Comparison of ENCODE assay signal across 9 cellular contexts in genomic region chr19:8611890-8612806, GRCh38. TPM values are rescaled to one million over a fixed set of nuclear protein-coding genes. Genes with fewer than 3 reads are reported as not detected.
DNase-seq lines count a peak whose midpoint lies in the region; ATAC-seq, FAIRE-seq and TF ChIP-seq lines count a peak whose summit lies in the region.
"Had no signal": no experiment of that assay in that cellular context is flagged by ENCODE, and none has a peak within 500 bp of the region (broad histone marks: within the 10 kb centered on the region; RNA-seq: fewer than 3 reads in every experiment).

No MANE protein-coding gene starts in this region.

- peaks cover 21% of the 10 kb centered on the region for H3K27me3 Mint-ChIP-seq in endothelial cell (ENCODE audit: unreplicated experiment)

- ATAC-seq in GM12878 = peak; percentile 22; the same call in 2 of the 3 replicates

- no peaks in the 10 kb centered on the region for H3K4me1 ChIP-seq in GM12878 (ENCODE audit: control insufficient read depth, insufficient read depth, low read length)

- POLR2A ChIA-PET in GM12878 (lab: Charles Lee) = no interaction called here

- in situ Hi-C loops in GM12878 (cut with MboI) = no loop called here

- H4K20me1 ChIP-seq in GM12878 (ENCODE audit: control insufficient read depth, insufficient read depth) = no peaks in the 10 kb centered on the region

- TF ChIP-seq POLR2A in GM12878 (IDR thresholded peaks at IDR 0.05; ENCODE audit: low read depth, low read length) (no peak), lower leg skin (IDR thresholded peaks at IDR 0.05) (no peak)

- no peak overlapping the region for H2AFZ ChIP-seq in GM12878 (ENCODE audit: control insufficient read depth, low read depth, low read length)

- TF ChIP-seq EP300 in GM12878 (IDR thresholded peaks at IDR 0.05; ENCODE audit: borderline replicate concordance in 1 of 2, control insufficient read depth in 1 of 2, low read depth in 2 of 2, low read length in 2 of 2) = no peak

- no peaks in the 10 kb centered on the region for H3K79me2 ChIP-seq in GM12878 (ENCODE audit: control insufficient read depth, insufficient read depth, low read length)

- RAD21 ChIA-PET in GM12878 (lab: Charles Lee; ENCODE audit: unreplicated experiment) = no interaction called here

- no peak overlapping the region for H3K4me3 Mint-ChIP-seq in endothelial cell (ENCODE audit: unreplicated experiment)

- FAIRE-seq in GM12878 (lab: Jason Lieb, UNC) = no peak

- no peak overlapping the region for H3K27ac Mint-ChIP-seq in endothelial cell (ENCODE audit: unreplicated experiment)

- WGBS in GM12878 (ENCODE audit: insufficient coverage, insufficient replicate concordance, low lambda C conversion rate, missing lambda C conversion rate) = 19% methylated on average over 12 of the region's 12 CpGs
- WGBS in lower leg skin, 2 donors = 27 to 44% methylated on average over 8 to 12 of the region's 12 CpGs

- H3K4me2 ChIP-seq in GM12878 (ENCODE audit: control insufficient read depth, insufficient read depth) = no peak overlapping the region

- TF ChIP-seq RAD21 in GM12878 (IDR thresholded peaks at IDR 0.05; ENCODE audit: insufficient read depth, low read depth, low read length) = no peak

- intact Hi-C loops in GM12878 (cut with micrococcal nuclease; ENCODE audit: unreplicated experiment) = no loop called here
- intact Hi-C loops in lower leg skin (cut with DNase I; ENCODE audit: low total_unique reads) = no loop called here

- no peaks in the 10 kb centered on the region for H3K36me3 ChIP-seq in GM12878 (ENCODE audit: control insufficient read depth in 2 of 2, insufficient read depth in 2 of 2, low read length in 1 of 2)

- H3K27ac ChIP-seq in GM12878 (ENCODE audit: control insufficient read depth, insufficient read depth) = no peak overlapping the region

- CTCF ChIA-PET in GM12878 (lab: Yijun Ruan, JAX) = interaction anchor here (0.9 to 1.4 kb wide), 2 partner anchors 26 to 34 kb away, joined by 3 read pairs; no protein-coding TSS in a partner anchor

- TF ChIP-seq CTCF in GM12878 (IDR thresholded peaks at IDR 0.05 in 2 of 3, conservative IDR thresholded peaks at IDR 0.05 in 1 of 3; ENCODE audit: control insufficient read depth in 2 of 3, extremely low read depth in 1 of 3, insufficient read depth in 1 of 3, low read depth in 3 of 3, low read length in 3 of 3) (no peak), lower leg skin (IDR thresholded peaks at IDR 0.05) (no peak), endothelial cell (IDR thresholded peaks at IDR 0.05; ENCODE audit: unreplicated experiment) (no peak)

- H3K4me1 Mint-ChIP-seq in endothelial cell (ENCODE audit: unreplicated experiment) = peaks cover 17% of the 10 kb centered on the region

- no TSS peak for BruUV-seq in GM12878 (replicated peaks; lab: Mats Ljungman, UMichigan)

- no peaks in the 10 kb centered on the region for H3K9me3 Mint-ChIP-seq in endothelial cell (ENCODE audit: unreplicated experiment)

- DNase-seq in A172 (ENCODE audit: low spot score) (peak; percentile 88), HCEC 1CT (peak; percentile 7), GM12878 (ENCODE audit: low read depth, low spot score) (no peak), lower leg skin (ENCODE audit: low spot score in 2 of 2) (peak; percentile 73 to 95), GM19238 (ENCODE audit: insufficient read length, low spot score) (no peak), endothelial cell (ENCODE audit: low spot score) (no peak), NCI-H748 (lab: John Stamatoyannopoulos, UW; ENCODE audit: unreplicated experiment) (no peak)
- DNase-seq in stimulated activated CD4-positive, alpha-beta T cell treated with anti-CD3 and anti-CD28 coated beads, Interleukin-4, amount 100 ng/mL, for 4 hours = no peak

- H3K36me3 Mint-ChIP-seq in endothelial cell (ENCODE audit: low read depth, unreplicated experiment) = peaks cover 13% of the 10 kb centered on the region

- H3K9ac ChIP-seq in GM12878 (ENCODE audit: control insufficient read depth, insufficient read depth, low read length) = no peak overlapping the region

- no peaks in the 10 kb centered on the region; the same call in 2 of the 3 replicates for H3K9me3 ChIP-seq in GM12878 (replicated peaks; ENCODE audit: control insufficient read depth, insufficient read depth, low read length)

- H3K4me3 ChIP-seq in GM12878 = no peak overlapping the region
- no peak overlapping the region for H3K4me3 ChIP-seq in lower leg skin (ENCODE audit: low read depth, poor library complexity, severe bottlenecking)

- no peaks in the 10 kb centered on the region; a peak in 2 of 4 replicates for H3K27me3 ChIP-seq in GM12878 (replicated peaks in 1 of 2; ENCODE audit: control insufficient read depth in 2 of 2, insufficient read depth in 2 of 2, low read length in 1 of 2)

- SMC1A ChIA-PET in GM12878 (lab: Charles Lee; ENCODE audit: uncharacterized antibody, unreplicated experiment) = interaction anchor here (0.6 kb wide), 1 partner anchor 45 kb away, joined by 3 read pairs; no protein-coding TSS in a partner anchor

TF ChIP-seq in GM12878, 131 proteins besides CTCF, POLR2A, EP300 and RAD21:
- TF ChIP-seq ZNF207 (IDR thresholded peaks at IDR 0.05; ENCODE audit: borderline replicate concordance) (no peak), YY1 (IDR thresholded peaks at IDR 0.05; ENCODE audit: low read depth, low read length) (peak; percentile 27; the same call in 1 of the 2 replicates), ATF7 (IDR thresholded peaks at IDR 0.05; ENCODE audit: low read depth) (no peak), MEF2B (IDR thresholded peaks at IDR 0.05; ENCODE audit: partially characterized antibody, poor library complexity, severe bottlenecking) (peak; percentile 23), IKZF1 (conservative IDR thresholded peaks at IDR 0.05) (0 out of 2 replicates have a peak, but pooled peaks have one; percentile 16), POU2F2 (IDR thresholded peaks at IDR 0.05; ENCODE audit: borderline replicate concordance, low read depth, low read length) (no peak)

RNA-seq across cellular contexts. Expression of gene ADAMTS10, which starts 1.6 kb away (rescaled TPM):
- total RNA-seq in A172 (2014; rRNA removed; shearing (Covaris generic)) = 7.7 and 8.1 TPM in 2 replicates
- 21.9 and 25.7 TPM in 2 replicates for total RNA-seq in GM12878 (2013; cell fraction: nucleolus; rRNA removed)
- total RNA-seq in GM12878 (2014; rRNA removed) = 0.68 TPM in 1 of 2 replicates, not detected in the other
- total RNA-seq in GM12878 (2014; rRNA removed; fragmentation: Illumina TruSeq; extraction: Trizol) = 0.09 and 0.13 TPM in 2 replicates
- 0.45 and 0.59 TPM in 2 replicates for total RNA-seq in GM12878 (2021)
- not detected for polyA plus RNA-seq in GM12878 (2011; ENCODE audit: low read depth)
- polyA plus RNA-seq in GM12878 (2011; rRNA removed) = 2.1 and 2.5 TPM in 2 replicates
- 2.0 and 3.9 TPM in 2 replicates for polyA plus RNA-seq in GM12878 (2011; cell fraction: cytosol; rRNA removed)
- polyA plus RNA-seq in GM12878 (2011; cell fraction: nucleus; rRNA removed) = 50.0 and 53.0 TPM in 2 replicates
- 0.10 TPM in 1 of 2 replicates, not detected in the other for polyA plus RNA-seq in GM12878 (2012)
- polyA plus RNA-seq in GM12878 (2014; fragmentation: Illumina TruSeq; extraction: Trizol) = 0.01 TPM in 1 of 2 replicates, not detected in the other
- polyA plus RNA-seq in GM12878 (2014; fragmentation: Nextera tagmentation; extraction: Ambion mirVana) = not detected
- 0.20 and 0.42 TPM in 2 replicates for polyA plus RNA-seq in GM12878 (2014; rRNA removed)
- polyA plus RNA-seq in GM12878 (2016; fragmentation: Nextera tagmentation; extraction: Ambion mirVana) = under 1 TPM in 1 of 2 experiments, not detected in 1; 0.15 TPM
- 1.5 and 5.5 TPM in 2 replicates for polyA minus RNA-seq in GM12878 (2011; rRNA and poly(A)+ RNA removed)
- polyA minus RNA-seq in GM12878 (2011; cell fraction: cytosol; rRNA and poly(A)+ RNA removed) = 1.1 and 2.2 TPM in 2 replicates
- polyA minus RNA-seq in GM12878 (2011; cell fraction: nucleus; rRNA and poly(A)+ RNA removed) = 8.3 and 10.6 TPM in 2 replicates
- 10 to 100 TPM in 2 of 4 donors, 1 to 10 TPM in 2; 6.1 to 21.3 (median 14.1) TPM for total RNA-seq in lower leg skin
- total RNA-seq in endothelial cell (ENCODE audit: unreplicated experiment) = 58.7 TPM

RNA-seq across cellular contexts. Expression of gene NFILZ, which starts 18.3 kb away (rescaled TPM):
- not detected in 2 replicates for total RNA-seq in A172 (2014; rRNA removed; shearing (Covaris generic))
- total RNA-seq in GM12878 (2013; cell fraction: nucleolus; rRNA removed) = not detected in 2 replicates
- total RNA-seq in GM12878 (2014; rRNA removed) = not detected in 2 replicates
- total RNA-seq in GM12878 (2014; rRNA removed; fragmentation: Illumina TruSeq; extraction: Trizol) = not detected in 2 replicates
- total RNA-seq in GM12878 (2021) = not detected in 2 replicates
- polyA plus RNA-seq in GM12878 (2011; ENCODE audit: low read depth) = not detected
- polyA plus RNA-seq in GM12878 (2011; rRNA removed) = not detected in 2 replicates
- not detected in 2 replicates for polyA plus RNA-seq in GM12878 (2011; cell fraction: cytosol; rRNA removed)
- not detected in 2 replicates for polyA plus RNA-seq in GM12878 (2011; cell fraction: nucleus; rRNA removed)
- polyA plus RNA-seq in GM12878 (2012) = not detected in 2 replicates
- polyA plus RNA-seq in GM12878 (2014; fragmentation: Illumina TruSeq; extraction: Trizol) = not detected in 2 replicates
- polyA plus RNA-seq in GM12878 (2014; fragmentation: Nextera tagmentation; extraction: Ambion mirVana) = not detected
- not detected in 2 replicates for polyA plus RNA-seq in GM12878 (2014; rRNA removed)
- not detected for polyA plus RNA-seq in GM12878 (2016; fragmentation: Nextera tagmentation; extraction: Ambion mirVana)
- not detected in 2 replicates for polyA minus RNA-seq in GM12878 (2011; rRNA and poly(A)+ RNA removed)
- not detected in 2 replicates for polyA minus RNA-seq in GM12878 (2011; cell fraction: cytosol; rRNA and poly(A)+ RNA removed)
- not detected in 2 replicates for polyA minus RNA-seq in GM12878 (2011; cell fraction: nucleus; rRNA and poly(A)+ RNA removed)
- not detected for total RNA-seq in lower leg skin
- not detected for total RNA-seq in endothelial cell (ENCODE audit: unreplicated experiment)
- total RNA-seq: glomerular endothelial cell had no signal

RNA-seq across cellular contexts. Expression of gene MYO1F, which starts 34.9 kb away (rescaled TPM):
- total RNA-seq in A172 (2014; rRNA removed; shearing (Covaris generic)) = 0.02 TPM in 1 of 2 replicates, not detected in the other
- 31.9 and 41.6 TPM in 2 replicates for total RNA-seq in GM12878 (2013; cell fraction: nucleolus; rRNA removed)
- total RNA-seq in GM12878 (2014; rRNA removed) = 31.2 and 42.8 TPM in 2 replicates
- 28.8 and 32.0 TPM in 2 replicates for total RNA-seq in GM12878 (2014; rRNA removed; fragmentation: Illumina TruSeq; extraction: Trizol)
- 42.6 and 49.4 TPM in 2 replicates for total RNA-seq in GM12878 (2021)
- polyA plus RNA-seq in GM12878 (2011; ENCODE audit: low read depth) = 6.5 TPM
- 3.6 and 5.3 TPM in 2 replicates for polyA plus RNA-seq in GM12878 (2011; rRNA removed)
- 6.5 and 7.4 TPM in 2 replicates for polyA plus RNA-seq in GM12878 (2011; cell fraction: cytosol; rRNA removed)
- polyA plus RNA-seq in GM12878 (2011; cell fraction: nucleus; rRNA removed) = 9.4 and 11.5 TPM in 2 replicates
- polyA plus RNA-seq in GM12878 (2012) = 9.1 and 13.9 TPM in 2 replicates
- polyA plus RNA-seq in GM12878 (2014; fragmentation: Illumina TruSeq; extraction: Trizol) = 28.9 and 37.0 TPM in 2 replicates
- 1 to 10 TPM; 3.5 to 4.0 TPM for polyA plus RNA-seq in GM12878 (2014; fragmentation: Nextera tagmentation; extraction: Ambion mirVana)
- polyA plus RNA-seq in GM12878 (2014; rRNA removed) = 43.3 and 46.9 TPM in 2 replicates
- 10 to 100 TPM; 29.9 to 30.6 TPM for polyA plus RNA-seq in GM12878 (2016; fragmentation: Nextera tagmentation; extraction: Ambion mirVana)
- polyA minus RNA-seq in GM12878 (2011; rRNA and poly(A)+ RNA removed) = 8.0 and 10.1 TPM in 2 replicates
- polyA minus RNA-seq in GM12878 (2011; cell fraction: cytosol; rRNA and poly(A)+ RNA removed) = 3.6 TPM in 2 replicates
- polyA minus RNA-seq in GM12878 (2011; cell fraction: nucleus; rRNA and poly(A)+ RNA removed) = 4.1 and 9.5 TPM in 2 replicates
- 1 to 10 TPM; 2.2 to 6.3 (median 3.2) TPM for total RNA-seq in lower leg skin
- 3.2 TPM for total RNA-seq in endothelial cell (ENCODE audit: unreplicated experiment)

Comparison
In these comparisons a context has a peak if more than half of its experiments do, and no peak if none do; other contexts are left out.
1. DNase-seq: peak in A172 (single experiment), HCEC 1CT (single experiment) and lower leg skin (2 of 2); none in GM12878 (single experiment), stimulated activated CD4-positive, alpha-beta T cell treated with anti-CD3 and anti-CD28 coated beads, Interleukin-4, amount 100 ng/mL, for 4 hours (0 of 2), GM19238 (single experiment), endothelial cell (single experiment) and NCI-H748 (single experiment).